In the genomic region with DNA sequence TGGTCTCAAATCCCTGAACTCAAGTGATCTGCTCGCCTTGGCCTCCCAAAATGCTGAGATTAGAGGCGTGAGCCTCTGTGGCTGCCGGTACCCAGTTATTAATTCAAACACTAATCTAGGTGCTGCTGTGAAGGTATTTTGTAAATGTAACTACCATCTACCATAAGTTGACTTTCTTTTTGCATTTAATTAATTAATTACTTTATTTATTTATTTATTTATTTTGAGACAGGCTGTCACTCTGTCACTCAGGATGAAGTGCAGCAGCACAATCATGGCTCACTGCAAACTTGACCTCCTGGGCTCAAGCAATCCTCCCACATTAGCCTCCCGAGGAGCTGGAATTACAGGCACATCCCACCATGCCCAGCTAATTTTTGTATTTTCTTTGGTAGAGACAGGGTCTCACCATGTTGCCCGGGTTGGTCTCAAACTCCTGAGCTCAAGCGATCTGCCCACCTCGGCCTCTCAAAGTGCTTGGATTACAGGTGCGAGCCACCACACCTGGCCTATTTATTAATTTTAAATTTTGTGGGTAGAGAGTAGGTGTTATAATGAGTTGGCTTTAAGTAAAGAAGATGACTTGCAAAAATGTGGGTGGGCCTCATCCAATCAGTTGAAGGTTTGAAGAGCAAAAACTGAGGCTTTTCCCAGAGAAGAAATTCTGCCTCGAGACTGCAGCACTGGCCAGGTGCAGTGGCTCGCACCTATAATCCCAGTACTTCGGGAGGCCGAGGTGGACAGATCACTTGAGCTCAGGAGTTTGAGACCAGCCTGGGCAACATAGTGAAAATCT, we compare ENCODE assay signal across 21 cellular contexts. TPM values are rescaled to one million over a fixed set of nuclear protein-coding genes. Genes with fewer than 3 reads are reported as not detected.
DNase-seq lines count a peak whose midpoint lies in the region; ATAC-seq, FAIRE-seq and TF ChIP-seq lines count a peak whose summit lies in the region.
"Had no signal": no experiment of that assay in that cellular context is flagged by ENCODE, and none has a peak within 500 bp of the region (broad histone marks: within the 10 kb centered on the region; RNA-seq: fewer than 3 reads in every experiment).

No MANE protein-coding gene starts in this region.

- no peak overlapping the region for H2AFZ ChIP-seq in K562 (ENCODE audit: low read depth, low read length)

- TF ChIP-seq CTCF in A549 (IDR thresholded peaks at IDR 0.05) (no peak), K562 (IDR thresholded peaks at IDR 0.05 in 2 of 3, conservative IDR thresholded peaks at IDR 0.05 in 1 of 3; ENCODE audit: insufficient read depth in 2 of 3, low read depth in 1 of 3, low read length in 3 of 3) (no peak), tibial artery (IDR thresholded peaks at IDR 0.05) (no peak), testis (IDR thresholded peaks at IDR 0.05) (no peak)

- H3K9ac ChIP-seq in BLaER1 (no peak overlapping the region), K562 (ENCODE audit: insufficient read depth in 1 of 2, low read depth in 2 of 2, low read length in 2 of 2) (no peak overlapping the region)

- H3K4me3 ChIP-seq in A549 (no peak overlapping the region), BLaER1 (no peak overlapping the region), K562 (no peak overlapping the region), tibial artery (no peak overlapping the region), testis (no peak overlapping the region)
- H3K4me3 ChIP-seq: GM12878, HAP-1 had no signal

- in situ Hi-C loops in K562 (cut with MboI): no loop called here

- H3K36me3 ChIP-seq in BLaER1: 0 out of 2 replicates have a peak, but pooled peaks cover 4% of the 10 kb centered on the region
- H3K36me3 ChIP-seq in K562 (ENCODE audit: control insufficient read depth, insufficient read depth, low read length): no peaks in the 10 kb centered on the region
- no peaks in the 10 kb centered on the region for H3K36me3 ChIP-seq in tibial artery
- no peaks in the 10 kb centered on the region for H3K36me3 ChIP-seq in testis (ENCODE audit: low read depth, missing control alignments)
- H3K36me3 ChIP-seq: HAP-1 had no signal

- ATAC-seq in A549 (no peak), K562 (no peak)
- ATAC-seq: CD8-positive, alpha-beta T cell; GM12878 had no signal

- H3K4me2 ChIP-seq in A549: no peak overlapping the region
- peak overlapping the region; percentile 89 for H3K4me2 ChIP-seq in BLaER1
- no peak overlapping the region for H3K4me2 ChIP-seq in K562 (ENCODE audit: insufficient read depth, low read length)

- no peak for TF ChIP-seq POLR2A in A549 (IDR thresholded peaks at IDR 0.05; ENCODE audit: low read length)
- TF ChIP-seq POLR2A in K562 (conservative IDR thresholded peaks at IDR 0.05): no peak
- no peak for TF ChIP-seq POLR2A in testis (IDR thresholded peaks at IDR 0.05)

- H3K9me3 Mint-ChIP-seq in immature natural killer cell: peaks cover 0 to 6% (median 1%) of the 10 kb centered on the region in 6 donors

- peak overlapping the region; percentile 51 to 100 (median 88) for H3K27ac Mint-ChIP-seq in immature natural killer cell
- H3K27ac Mint-ChIP-seq: CD8-positive, alpha-beta T cell had no signal

- H3K27ac ChIP-seq in A549 (no peak overlapping the region), BLaER1 (no peak overlapping the region), K562 (ENCODE audit: extremely low read depth, low read depth, low read length) (no peak overlapping the region), tibial artery (no peak overlapping the region), testis (no peak overlapping the region)

- 82% methylated on average over 12 of the region's 12 CpGs for WGBS in A549 (ENCODE audit: missing lambda C conversion rate)
- 20% methylated on average over 12 of the region's 12 CpGs for WGBS in K562 (ENCODE audit: insufficient coverage, low coverage, missing lambda C conversion rate)
- 93 to 95% methylated on average over 12 of the region's 12 CpGs for WGBS in testis, 2 donors

- no peak for FAIRE-seq in A549 (lab: Jason Lieb, UNC)
- no peak for FAIRE-seq in K562 (lab: Jason Lieb, UNC)
- FAIRE-seq: A204.1, GM12878 had no signal

- no peak for DNase-seq in A549 (ENCODE audit: low read depth in 1 of 2, low spot score in 1 of 2)
- DNase-seq in K562 (ENCODE audit: extremely low read depth in 1 of 4, low spot score in 3 of 4): no peak
- DNase-seq in immature natural killer cell: no peak
- no peak for DNase-seq in activated effector memory CD4-positive, alpha-beta T cell treated with Interleukin-2 at 50 U/mL for 16 hours
- no peak for DNase-seq in tibial artery
- no peak for DNase-seq in testis
- DNase-seq: AML-193; CD8-positive, alpha-beta T cell; DMS 273 treated with DMSO at 0.1 percent for 48 hours; DMS53; DND-41; EL; KBM-7 had no signal

- H4K20me1 ChIP-seq in BLaER1: no peaks in the 10 kb centered on the region
- H4K20me1 ChIP-seq in K562 (replicated peaks; ENCODE audit: control insufficient read depth, insufficient read depth, low read length): no peaks in the 10 kb centered on the region

- POLR2A ChIA-PET in A549 (lab: Yijun Ruan, JAX): no interaction called here
- POLR2A ChIA-PET in K562 (lab: Yijun Ruan, JAX): no interaction called here

- H3K9me1 ChIP-seq in K562 (ENCODE audit: control insufficient read depth, insufficient read depth, low read length): no peaks in the 10 kb centered on the region

- H3K27me3 Mint-ChIP-seq in immature natural killer cell (ENCODE audit: low read depth in 3 of 3): peaks cover 9 to 14% (median 13%) of the 10 kb centered on the region in 3 donors

- peaks cover 1 to 6% (median 5%) of the 10 kb centered on the region in 3 donors for H3K36me3 Mint-ChIP-seq in immature natural killer cell

- peak overlapping the region; percentile 26 to 64 (median 42) for H3K4me3 Mint-ChIP-seq in immature natural killer cell
- H3K4me3 Mint-ChIP-seq: CD8-positive, alpha-beta T cell had no signal

- no peak for TF ChIP-seq RAD21 in A549 (conservative IDR thresholded peaks at IDR 0.05 in 1 of 2, IDR thresholded peaks at IDR 0.05 in 1 of 2)
- TF ChIP-seq RAD21 in K562 (CRISPR knock-in tag; conservative IDR thresholded peaks at IDR 0.05 in 1 of 2, IDR thresholded peaks at IDR 0.05 in 1 of 2): no peak

- H3K4me1 ChIP-seq in A549: no peaks in the 10 kb centered on the region
- peaks cover 60% of the 10 kb centered on the region for H3K4me1 ChIP-seq in BLaER1
- peaks cover 4 to 5% of the 10 kb centered on the region in 2 experiments; a peak in 3 of 5 replicates for H3K4me1 ChIP-seq in K562 (replicated peaks in 1 of 2; ENCODE audit: control insufficient read depth in 2 of 2, insufficient read depth in 2 of 2, low read length in 2 of 2)
- H3K4me1 ChIP-seq in tibial artery: peaks cover 0 to 10% (median 4%) of the 10 kb centered on the region in 4 donors
- H3K4me1 ChIP-seq in testis: peaks cover 12% of the 10 kb centered on the region
- H3K4me1 ChIP-seq: HAP-1 had no signal

- intact Hi-C loops in K562 (cut with micrococcal nuclease) (no loop called here), tibial artery (cut with DNase I; ENCODE audit: low total_unique reads) (no loop called here), testis (cut with DNase I; ENCODE audit: low total_unique reads) (no loop called here)

- H3K9me3 ChIP-seq in A549: peaks cover 15% of the 10 kb centered on the region
- H3K9me3 ChIP-seq in BLaER1: peaks cover 40% of the 10 kb centered on the region
- H3K9me3 ChIP-seq in K562 (replicated peaks; ENCODE audit: control insufficient read depth, insufficient read depth, low read depth, low read length): 0 out of 2 replicates have a peak, but pooled peaks cover 2% of the 10 kb centered on the region
- H3K9me3 ChIP-seq in tibial artery: peaks cover 0 to 9% (median 0%) of the 10 kb centered on the region in 3 donors
- no peaks in the 10 kb centered on the region for H3K9me3 ChIP-seq in testis

- CTCF ChIA-PET in A549 (lab: Yijun Ruan, JAX): interaction anchor here (1.4 to 2.5 kb wide), 3 partner anchors 9 to 17 kb away, joined by 4 to 6 read pairs (median 5); partner anchors contain the start of gene NMUR1
- CTCF ChIA-PET in K562 (lab: Yijun Ruan, JAX; ENCODE audit: low intra/inter-chr PET ratio): no interaction called here

- H3K79me2 ChIP-seq in K562 (ENCODE audit: control insufficient read depth, insufficient read depth, low read length): no peaks in the 10 kb centered on the region

- no TSS peak for BruUV-seq in K562 (replicated peaks; lab: Mats Ljungman, UMichigan)

- H3K27me3 ChIP-seq in BLaER1 (no peaks in the 10 kb centered on the region), K562 (ENCODE audit: control insufficient read depth in 2 of 2, insufficient read depth in 2 of 2, low read length in 2 of 2) (peaks cover 0 to 11% of the 10 kb centered on the region in 2 experiments; a peak in 2 of 5 replicates), tibial artery (no peaks in the 10 kb centered on the region), testis (no peaks in the 10 kb centered on the region)

- TF ChIP-seq EP300 in A549 (IDR thresholded peaks at IDR 0.05): no peak
- TF ChIP-seq EP300 in K562 (IDR thresholded peaks at IDR 0.05; ENCODE audit: low read length): no peak

- H3K4me1 Mint-ChIP-seq in immature natural killer cell: peaks cover 76 to 79% of the 10 kb centered on the region in 2 donors

RNA-seq across cellular contexts. Expression of gene NMUR1, which starts 17.3 kb away (rescaled TPM):
- polyA plus RNA-seq in A549 (2011; rRNA removed): 0.05 TPM in 1 of 2 replicates, not detected in the other
- 0.03 TPM in 2 replicates for polyA plus RNA-seq in A549 (2012; cell fraction: cytosol; rRNA removed)
- polyA plus RNA-seq in A549 (2012; cell fraction: nucleus; rRNA removed): 0.05 and 0.10 TPM in 2 replicates
- polyA plus RNA-seq in A549 (2017; fragmentation: RNase III; extraction: RNeasy Plus Mini Kit Qiagen cat#74134 plus additional on column Dnase treatment): not detected in 3 replicates
- not detected in 2 replicates for polyA minus RNA-seq in A549 (2011; rRNA and poly(A)+ RNA removed)
- 0.35 and 0.83 TPM in 2 replicates for total RNA-seq in K562 (2011; cell fraction: chromatin; rRNA removed; ENCODE audit: low replicate concordance)
- 0.53 and 0.83 TPM in 2 replicates for total RNA-seq in K562 (2011; cell fraction: nucleolus; rRNA removed)
- 0.51 and 0.61 TPM in 2 replicates for total RNA-seq in K562 (2011; cell fraction: nucleoplasm; rRNA removed)
- total RNA-seq in K562 (2014; rRNA removed): 0.05 and 0.20 TPM in 2 replicates
- total RNA-seq in K562 (2014; rRNA removed; fragmentation: Illumina TruSeq; extraction: Trizol): 0.07 and 0.16 TPM in 2 replicates
- total RNA-seq in K562 (2015; rRNA removed; fragmentation: Illumina TruSeq; extraction: Trizol): 0.08 and 0.18 TPM in 2 replicates
- total RNA-seq in K562 (2021): 0.27 and 0.34 TPM in 2 replicates
- 0.15 and 0.19 TPM in 2 replicates for polyA plus RNA-seq in K562 (2011; rRNA removed)
- polyA plus RNA-seq in K562 (2011; cell fraction: cytosol; rRNA removed): 0.16 and 0.32 TPM in 2 replicates
- polyA plus RNA-seq in K562 (2011; cell fraction: nucleus; rRNA removed): 0.48 and 0.51 TPM in 2 replicates
- polyA plus RNA-seq in K562 (2012): 0.38 and 0.71 TPM in 2 replicates
- polyA plus RNA-seq in K562 (2014; fragmentation: Illumina TruSeq; extraction: Trizol): 0.15 and 0.21 TPM in 2 replicates
- under 1 TPM; 0.01 to 0.06 TPM for polyA plus RNA-seq in K562 (2014; fragmentation: Nextera tagmentation; extraction: Ambion mirVana)
- polyA plus RNA-seq in K562 (2014; rRNA removed): 0.12 and 0.15 TPM in 2 replicates
- 0.06 TPM in 1 of 2 replicates, not detected in the other for polyA minus RNA-seq in K562 (2011; rRNA and poly(A)+ RNA removed)
- not detected in 2 replicates for polyA minus RNA-seq in K562 (2011; cell fraction: cytosol; rRNA and poly(A)+ RNA removed)
- 0.11 and 0.13 TPM in 2 replicates for polyA minus RNA-seq in K562 (2011; cell fraction: nucleus; rRNA and poly(A)+ RNA removed)
- polyA plus RNA-seq in immature natural killer cell: 10 to 100 TPM; 34.6 to 54.4 (median 37.2) TPM
- 1 to 10 TPM; 3.2 to 3.7 TPM for total RNA-seq in testis
- 2.7 TPM for polyA plus RNA-seq in testis (ENCODE audit: insufficient read depth, low read depth, low replicate concordance)
- total RNA-seq: G401, H4, HT-29 had no signal
- polyA plus RNA-seq: BJ had no signal

RNA-seq across cellular contexts. Expression of gene TEX44, which starts 45.2 kb away (rescaled TPM):
- not detected in 2 replicates for polyA plus RNA-seq in A549 (2011; rRNA removed)
- not detected in 2 replicates for polyA plus RNA-seq in A549 (2012; cell fraction: cytosol; rRNA removed)
- polyA plus RNA-seq in A549 (2012; cell fraction: nucleus; rRNA removed): not detected in 2 replicates
- polyA plus RNA-seq in A549 (2017; fragmentation: RNase III; extraction: RNeasy Plus Mini Kit Qiagen cat#74134 plus additional on column Dnase treatment): not detected in 3 replicates
- not detected in 2 replicates for polyA minus RNA-seq in A549 (2011; rRNA and poly(A)+ RNA removed)
- not detected in 2 replicates for total RNA-seq in K562 (2011; cell fraction: chromatin; rRNA removed; ENCODE audit: low replicate concordance)
- total RNA-seq in K562 (2011; cell fraction: nucleolus; rRNA removed): not detected in 2 replicates
- total RNA-seq in K562 (2011; cell fraction: nucleoplasm; rRNA removed): not detected in 2 replicates
- total RNA-seq in K562 (2014; rRNA removed): not detected in 2 replicates
- total RNA-seq in K562 (2014; rRNA removed; fragmentation: Illumina TruSeq; extraction: Trizol): not detected in 2 replicates
- total RNA-seq in K562 (2015; rRNA removed; fragmentation: Illumina TruSeq; extraction: Trizol): not detected in 2 replicates
- not detected in 2 replicates for total RNA-seq in K562 (2021)
- polyA plus RNA-seq in K562 (2011; rRNA removed): not detected in 2 replicates
- polyA plus RNA-seq in K562 (2011; cell fraction: cytosol; rRNA removed): not detected in 2 replicates
- polyA plus RNA-seq in K562 (2011; cell fraction: nucleus; rRNA removed): not detected in 2 replicates
- polyA plus RNA-seq in K562 (2012): not detected in 2 replicates
- polyA plus RNA-seq in K562 (2014; fragmentation: Illumina TruSeq; extraction: Trizol): not detected in 2 replicates
- polyA plus RNA-seq in K562 (2014; fragmentation: Nextera tagmentation; extraction: Ambion mirVana): not detected
- not detected in 2 replicates for polyA plus RNA-seq in K562 (2014; rRNA removed)
- polyA minus RNA-seq in K562 (2011; rRNA and poly(A)+ RNA removed): not detected in 2 replicates
- not detected in 2 replicates for polyA minus RNA-seq in K562 (2011; cell fraction: cytosol; rRNA and poly(A)+ RNA removed)
- polyA minus RNA-seq in K562 (2011; cell fraction: nucleus; rRNA and poly(A)+ RNA removed): not detected in 2 replicates
- not detected for polyA plus RNA-seq in immature natural killer cell
- total RNA-seq in testis: 100 to 1,000 TPM in 1 of 2 donors, 10 to 100 TPM in 1; 84.4 to 248 TPM
- polyA plus RNA-seq in testis (ENCODE audit: insufficient read depth, low read depth, low replicate concordance): 166 TPM
- total RNA-seq: CD8-positive, alpha-beta T cell; G401; GM12878; H4; HT-29 had no signal
- polyA plus RNA-seq: BJ, GM12878 had no signal

Comparison
In these comparisons a context has a peak if more than half of its experiments do, and no peak if none do; other contexts are left out.
1. RNA of gene TEX44, which starts 45.2 kb away (polyA plus RNA-seq): 166 TPM in testis (single experiment); not detected in A549, not detected in K562 and not detected in immature natural killer cell; every median in the first group is over 100 times any median in the second.
2. Of the 35 proteins assayed by ChIP-seq in both K562 and A549: peak only in K562: none; only in A549: KDM1A, MAFK and ZC3H11A; in both: none; in neither: 32.